Comparison of ENCODE assay signal across 18 cellular contexts in genomic region chr14:34023824-34024767, GRCh38.
DNase-seq lines count a peak whose midpoint lies in the region; ATAC-seq and TF ChIP-seq lines count a peak whose summit lies in the region.
"Had no signal": no experiment of that assay in that cellular context is flagged by ENCODE, and none has a peak within 500 bp of the region (broad histone marks: within the 10 kb centered on the region; RNA-seq: fewer than 3 reads in every experiment).

No MANE protein-coding gene starts in this region.

- no peaks in the 10 kb centered on the region for H3K36me3 ChIP-seq in BE2C
- H3K36me3 ChIP-seq in WERI-Rb-1 = no peaks in the 10 kb centered on the region
- no peaks in the 10 kb centered on the region for H3K36me3 ChIP-seq in mucosa of stomach (ENCODE audit: control insufficient read depth, insufficient read depth, low read length)
- H3K36me3 ChIP-seq in tibial artery = no peaks in the 10 kb centered on the region

- H3K27me3 ChIP-seq in BE2C (no peaks in the 10 kb centered on the region), WERI-Rb-1 (ENCODE audit: insufficient read depth, low read depth, severe bottlenecking) (no peaks in the 10 kb centered on the region), mucosa of stomach (ENCODE audit: control insufficient read depth, insufficient read depth, low read length) (no peaks in the 10 kb centered on the region), tibial artery (no peaks in the 10 kb centered on the region)

- H3K27ac ChIP-seq in WERI-Rb-1 (no peak overlapping the region), tibial artery (no peak overlapping the region)

- H3K4me3 ChIP-seq in BE2C (ENCODE audit: low read depth, low read length) = no peak overlapping the region
- no peak overlapping the region for H3K4me3 ChIP-seq in WERI-Rb-1 (ENCODE audit: low read depth, low read length)
- H3K4me3 ChIP-seq in mucosa of stomach (ENCODE audit: low read length) = no peak overlapping the region
- no peak overlapping the region for H3K4me3 ChIP-seq in tibial artery

- in situ Hi-C loops in KBM-7 (cut with MboI; ENCODE audit: low pct_unique_long_range_greater_than_20kb, low sequenced_read_pairs) = no loop called here

- H3K4me1 ChIP-seq in BE2C = no peaks in the 10 kb centered on the region
- peaks cover 25% of the 10 kb centered on the region for H3K4me1 ChIP-seq in mucosa of stomach (ENCODE audit: control insufficient read depth, insufficient read depth, low read length)
- H3K4me1 ChIP-seq in tibial artery = peaks cover 0 to under 1% (median 0%) of the 10 kb centered on the region in 4 donors

- intact Hi-C loops in tibial artery (cut with DNase I; ENCODE audit: low total_unique reads) = no loop called here

- DNase-seq in BE2C (peak; percentile 29), D341Med (ENCODE audit: low spot score) (peak; percentile 70), WERI-Rb-1 (peak; percentile 44), tibial artery (no peak), KBM-7 (no peak)
- DNase-seq: activated effector memory CD4-positive, alpha-beta T cell treated with anti-CD3 and anti-CD28 coated beads, Interleukin-2, amount 50 U/mL, for 16 hours; amniotic stem cell; DMS53; effector memory CD8-positive, alpha-beta T cell; midbrain; NCI-H1092; nucleus accumbens; stimulated activated CD4-positive, alpha-beta T cell treated with anti-CD3 and anti-CD28 coated beads, Interleukin-2, amount 100 ng/mL, for 24 hours; T-helper 2 cell had no signal

- H3K9me3 ChIP-seq in BE2C = no peaks in the 10 kb centered on the region
- H3K9me3 ChIP-seq in WERI-Rb-1 (ENCODE audit: severe bottlenecking) = no peaks in the 10 kb centered on the region
- H3K9me3 ChIP-seq in mucosa of stomach (ENCODE audit: control insufficient read depth, low read length) = no peaks in the 10 kb centered on the region
- no peaks in the 10 kb centered on the region for H3K9me3 ChIP-seq in tibial artery

- no peak for ATAC-seq in GM18868 (IDR thresholded peaks at IDR 0.05; ENCODE audit: unreplicated experiment)
- ATAC-seq: activated CD4-positive, CD25-positive, alpha-beta regulatory T cell treated with anti-CD3 and anti-CD28 coated beads, Interleukin-2, amount 50 U/mL, for 24 hours; effector memory CD8-positive, alpha-beta T cell; sciatic nerve had no signal

- H3K9ac ChIP-seq in mucosa of stomach (ENCODE audit: low read length) = peak overlapping the region; percentile 19

- TF ChIP-seq CTCF in BE2C (IDR thresholded peaks at IDR 0.05; ENCODE audit: low read depth, low read length) (peak; percentile 44), WERI-Rb-1 (IDR thresholded peaks at IDR 0.05; ENCODE audit: low read depth, low read length) (peak; percentile 55), tibial artery (IDR thresholded peaks at IDR 0.05) (no peak)

Comparison
In these comparisons a context has a peak if more than half of its experiments do, and no peak if none do; other contexts are left out.
1. DNase-seq: peak in BE2C (single experiment), D341Med (single experiment) and WERI-Rb-1 (single experiment); none in tibial artery (0 of 2) and KBM-7 (single experiment).
2. CTCF ChIP-seq: peak in BE2C (single experiment) and WERI-Rb-1 (single experiment); none in tibial artery (0 of 2).